Comparison of ENCODE assay signal across 17 cellular contexts in genomic region chr6:79810878-79811277, GRCh38.
DNase-seq lines count a peak whose midpoint lies in the region; ATAC-seq and TF ChIP-seq lines count a peak whose summit lies in the region.
"Had no signal": no experiment of that assay in that cellular context is flagged by ENCODE, and none has a peak within 500 bp of the region (broad histone marks: within the 10 kb centered on the region; RNA-seq: fewer than 3 reads in every experiment).

No MANE protein-coding gene starts in this region.

- H3K9me3 ChIP-seq in ectodermal cell (ENCODE audit: control insufficient read depth, low read length) (no peaks in the 10 kb centered on the region), heart right ventricle (peaks cover 0 to 3% (median 0%) of the 10 kb centered on the region in 11 donors)
- H3K9me3 ChIP-seq: body of pancreas, gastroesophageal sphincter, left ventricle myocardium inferior, MG63 had no signal

- no peaks in the 10 kb centered on the region for H3K27me3 ChIP-seq in ectodermal cell (ENCODE audit: control insufficient read depth, insufficient read depth, low read length, poor library complexity, severe bottlenecking)
- H3K27me3 ChIP-seq in heart right ventricle: no peaks in the 10 kb centered on the region
- H3K27me3 ChIP-seq: body of pancreas, gastroesophageal sphincter, MG63 had no signal

- intact Hi-C loops in heart right ventricle (cut with DNase I): loop anchor here in 4 of 10 donors (5.0 to 10.0 kb wide), 4 partner anchors 34 to 246 kb away; no protein-coding TSS in a partner anchor

- H3K4me3 ChIP-seq in ectodermal cell (ENCODE audit: insufficient read depth, low read depth, low read length): no peak overlapping the region
- H3K4me3 ChIP-seq in heart right ventricle: no peak overlapping the region
- H3K4me3 ChIP-seq: body of pancreas, gastroesophageal sphincter, GM23248, left ventricle myocardium inferior, MG63 had no signal

- ATAC-seq in heart right ventricle: no peak
- ATAC-seq: activated naive CD4-positive, alpha-beta T cell treated with anti-CD3 and anti-CD28 coated beads, Interleukin-2, amount 50 U/mL, for 72 hours; body of pancreas; gastroesophageal sphincter had no signal

- WGBS in ectodermal cell, 2 experiments: 57 to 59% methylated on average over 3 of the region's 3 CpGs
- whole genome bisulfite sequencing in heart right ventricle, 2 donors: 55 to 59% methylated on average over 3 of the region's 3 CpGs

- H3K4me1 ChIP-seq in ectodermal cell (ENCODE audit: control insufficient read depth, insufficient read depth, low read length): peaks cover 42% of the 10 kb centered on the region
- no peaks in the 10 kb centered on the region for H3K4me1 ChIP-seq in heart right ventricle
- H3K4me1 ChIP-seq: body of pancreas, left ventricle myocardium inferior had no signal

- TF ChIP-seq CTCF in heart right ventricle (IDR thresholded peaks at IDR 0.05): no peak

- DNase-seq in DMS153 (lab: John Stamatoyannopoulos, UW): peak; percentile 89
- peak; percentile 49 for DNase-seq in NCI-H1417 treated with DMSO at 0.1 percent for 48 hours (lab: John Stamatoyannopoulos, UW)
- peak; percentile 96 for DNase-seq in NCI-H69 (lab: John Stamatoyannopoulos, UW)
- DNase-seq in midbrain (lab: John Stamatoyannopoulos, UW): no peak
- DNase-seq in superior temporal gyrus (ENCODE audit: extremely low spot score): no peak
- DNase-seq in heart right ventricle: no peak
- no peak for DNase-seq in GF-D8 (lab: John Stamatoyannopoulos, UW)
- DNase-seq: activated T-cell treated with anti-CD3 and anti-CD28 coated beads, Interleukin-2, amount 50 U/mL, for 24 hours; body of pancreas; dermis blood vessel endothelial cell; erythroblast; GM23248; left ventricle myocardium inferior; MG63 had no signal

- H3K36me3 ChIP-seq in ectodermal cell (ENCODE audit: control insufficient read depth, insufficient read depth, low read length) (no peaks in the 10 kb centered on the region), heart right ventricle (no peaks in the 10 kb centered on the region)
- H3K36me3 ChIP-seq: gastroesophageal sphincter, left ventricle myocardium inferior, MG63 had no signal

- H3K27ac ChIP-seq in ectodermal cell (ENCODE audit: insufficient read depth, low read depth, low read length, poor library complexity, severe bottlenecking): peak overlapping the region; percentile 65
- no peak overlapping the region for H3K27ac ChIP-seq in heart right ventricle
- H3K27ac ChIP-seq: body of pancreas, gastroesophageal sphincter, GM23248, left ventricle myocardium inferior had no signal

Comparison
In these comparisons a context has a peak if more than half of its experiments do, and no peak if none do; other contexts are left out.
1. DNase-seq: peak in DMS153 (single experiment), NCI-H1417 treated with DMSO at 0.1 percent for 48 hours (single experiment) and NCI-H69 (single experiment); none in midbrain (single experiment), superior temporal gyrus (single experiment), heart right ventricle (0 of 2) and GF-D8 (single experiment).